Comparison of ENCODE assay signal across 13 cellular contexts in genomic region chr1:12552951-12553921, GRCh38.
DNase-seq lines count a peak whose midpoint lies in the region; ATAC-seq and TF ChIP-seq lines count a peak whose summit lies in the region.
"Had no signal": no experiment of that assay in that cellular context is flagged by ENCODE, and none has a peak within 500 bp of the region (broad histone marks: within the 10 kb centered on the region; RNA-seq: fewer than 3 reads in every experiment).

No MANE protein-coding gene starts in this region.

- no peaks in the 10 kb centered on the region for H3K36me3 Mint-ChIP-seq in neural crest cell (ENCODE audit: low read depth)

- TF ChIP-seq CTCF in esophagus squamous epithelium (IDR thresholded peaks at IDR 0.05) (no peak), neural crest cell (conservative IDR thresholded peaks at IDR 0.05) (no peak), upper lobe of left lung (IDR thresholded peaks at IDR 0.05) (no peak)

- H3K27ac Mint-ChIP-seq in neural crest cell (ENCODE audit: unreplicated experiment), result peak overlapping the region; percentile 27

- no peak for ATAC-seq in upper lobe of left lung (ENCODE audit: low FRiP score in 2 of 2)
- ATAC-seq: body of pancreas; stimulated activated naive CD8-positive, alpha-beta T cell treated with anti-CD3 and anti-CD28 coated beads, Interleukin-15, Interleukin-2, amounts not matched to agents 100 U/mL and 50 U/mL, for 24 hours had no signal

- intact Hi-C loops in esophagus squamous epithelium (cut with DNase I), result no loop called here

- H3K27ac ChIP-seq in esophagus squamous epithelium, result peak overlapping the region; percentile 51 to 91 (median 81)
- H3K27ac ChIP-seq in upper lobe of left lung, result peak overlapping the region; percentile 11 to 71 (median 54)
- H3K27ac ChIP-seq: neutrophil had no signal

- WGBS in esophagus squamous epithelium, 2 donors, result 74 to 88% methylated on average over 13 of the region's 16 CpGs
- WGBS in upper lobe of left lung, 2 donors, result 79 to 85% methylated on average over 14 to 16 of the region's 16 CpGs

- H3K4me1 ChIP-seq in esophagus squamous epithelium (peaks cover 4 to 68% (median 39%) of the 10 kb centered on the region in 3 donors), upper lobe of left lung (peaks cover 22 to 45% (median 44%) of the 10 kb centered on the region in 4 donors)

- H3K4me3 Mint-ChIP-seq in neural crest cell, result no peak overlapping the region

- TF ChIP-seq POLR2A in esophagus squamous epithelium (IDR thresholded peaks at IDR 0.05) (no peak), upper lobe of left lung (IDR thresholded peaks at IDR 0.05) (no peak)

- no peak for TF ChIP-seq EP300 in upper lobe of left lung (IDR thresholded peaks at IDR 0.05)

- H3K27me3 ChIP-seq in esophagus squamous epithelium, result no peaks in the 10 kb centered on the region
- H3K27me3 ChIP-seq in upper lobe of left lung, result no peaks in the 10 kb centered on the region
- H3K27me3 ChIP-seq: body of pancreas, neutrophil had no signal

- H3K36me3 ChIP-seq in esophagus squamous epithelium (no peaks in the 10 kb centered on the region), upper lobe of left lung (no peaks in the 10 kb centered on the region)
- H3K36me3 ChIP-seq: neutrophil had no signal

- H3K9me3 ChIP-seq in esophagus squamous epithelium (no peaks in the 10 kb centered on the region), upper lobe of left lung (no peaks in the 10 kb centered on the region)
- H3K9me3 ChIP-seq: body of pancreas, neutrophil had no signal

- H3K27me3 Mint-ChIP-seq in neural crest cell (ENCODE audit: low read depth), result no peaks in the 10 kb centered on the region

- H3K4me3 ChIP-seq in esophagus squamous epithelium, result no peak overlapping the region
- H3K4me3 ChIP-seq in upper lobe of left lung, result no peak overlapping the region
- H3K4me3 ChIP-seq: body of pancreas had no signal

- H3K4me1 Mint-ChIP-seq in neural crest cell, result peaks cover 23% of the 10 kb centered on the region

- H3K9me3 Mint-ChIP-seq in neural crest cell, result no peaks in the 10 kb centered on the region

- peak; percentile 37 for DNase-seq in activated effector memory CD4-positive, alpha-beta T cell treated with anti-CD3 and anti-CD28 coated beads, Interleukin-2, amount 50 U/mL, for 16 hours
- DNase-seq in activated effector memory CD4-positive, alpha-beta T cell treated with Interleukin-2 at 50 U/mL for 16 hours, result no peak
- DNase-seq in esophagus squamous epithelium (lab: John Stamatoyannopoulos, UW) (no peak), neural crest cell (ENCODE audit: low read depth, low spot score) (no peak), upper lobe of left lung (no peak), NCI-H146 treated with DMSO at 0.1 percent for 48 hours (lab: John Stamatoyannopoulos, UW; ENCODE audit: unreplicated experiment) (no peak)
- no peak for DNase-seq in activated CD4-positive, alpha-beta T cell treated with anti-CD3 and anti-CD28 coated beads, Interleukin-2, amount 50 U/mL, for 48 hours
- DNase-seq in activated CD8-positive, alpha-beta memory T cell treated with anti-CD3 and anti-CD28 coated beads, Interleukin-2, amount 50 U/mL, for 4 hours, result no peak
- DNase-seq: body of pancreas; NCI-H69; SHP77; stimulated activated naive CD8-positive, alpha-beta T cell treated with anti-CD3 and anti-CD28 coated beads, Interleukin-15, Interleukin-2, amounts not matched to agents 100 U/mL and 50 U/mL, for 24 hours had no signal
